ENCODE assay signal across 1 cellular context in genomic region chr2:38266382-38267051, GRCh38.
TF ChIP-seq lines count a peak whose summit lies in the region.

No MANE protein-coding gene starts in this region.

TF ChIP-seq in GM12878, 131 proteins besides CTCF, POLR2A, EP300 and RAD21:
- TF ChIP-seq YBX1 (IDR thresholded peaks at IDR 0.05) (no peak), ZBED1 (IDR thresholded peaks at IDR 0.05; ENCODE audit: borderline replicate concordance) (no peak), MEF2B (IDR thresholded peaks at IDR 0.05; ENCODE audit: partially characterized antibody, poor library complexity, severe bottlenecking) (peak; percentile 21), CBX5 (IDR thresholded peaks at IDR 0.05; ENCODE audit: low read depth) (peak; percentile 84; the same call in 1 of the 2 replicates), MEF2A (IDR thresholded peaks at IDR 0.05; ENCODE audit: insufficient read depth, low read depth, low read length) (no peak), NFIC (IDR thresholded peaks at IDR 0.05; ENCODE audit: low read depth, low read length) (no peak), E4F1 (IDR thresholded peaks at IDR 0.05; ENCODE audit: borderline replicate concordance, partially characterized antibody) (no peak), POLR2AphosphoS5 (IDR thresholded peaks at IDR 0.05; ENCODE audit: low read length) (no peak), TCF12 (IDR thresholded peaks at IDR 0.05; ENCODE audit: low read depth, low read length) (0 out of 2 replicates have a peak, but pooled peaks have one; percentile 9), SPI1 (IDR thresholded peaks at IDR 0.05; ENCODE audit: borderline replicate concordance, insufficient read depth, low read depth, low read length) (peak; percentile 11; the same call in 1 of the 2 replicates), ZBTB4 (CRISPR knock-in tag; IDR thresholded peaks at IDR 0.05) (no peak), USF2 (IDR thresholded peaks at IDR 0.05; ENCODE audit: borderline replicate concordance, low read depth, low read length) (no peak; the same call in 1 of the 2 replicates), CREM (IDR thresholded peaks at IDR 0.05; ENCODE audit: low read depth) (no peak), ZNF24 (IDR thresholded peaks at IDR 0.05) (no peak), BMI1 (IDR thresholded peaks at IDR 0.05; ENCODE audit: borderline replicate concordance) (no peak), NRF1 (conservative IDR thresholded peaks at IDR 0.05; ENCODE audit: low read depth, low read length) (no peak), SMC3 (IDR thresholded peaks at IDR 0.05; ENCODE audit: borderline replicate concordance, low read length) (no peak), RUNX3 (IDR thresholded peaks at IDR 0.05; ENCODE audit: low read length) (0 out of 2 replicates have a peak, but pooled peaks have one; percentile 5), PAX5 (IDR thresholded peaks at IDR 0.05; ENCODE audit: borderline replicate concordance, low read depth, low read length) (no peak), ZNF274 (IDR thresholded peaks at IDR 0.05; ENCODE audit: insufficient read depth, insufficient read length) (no peak), SMAD1 (IDR thresholded peaks at IDR 0.05; ENCODE audit: low read depth, partially characterized antibody) (no peak), CHD1 (IDR thresholded peaks at IDR 0.05; ENCODE audit: low read depth, low read length) (no peak), EZH2 (IDR thresholded peaks at IDR 0.05; ENCODE audit: borderline replicate concordance, control insufficient read depth, low read depth, low read length) (no peak), SIX5 (IDR thresholded peaks at IDR 0.05; ENCODE audit: low read depth, low read length, severe bottlenecking) (no peak), BCLAF1 (IDR thresholded peaks at IDR 0.05) (no peak), ZNF687 (IDR thresholded peaks at IDR 0.05) (no peak)
